In genomic region chr11:72333657-72334056, GRCh38 we compare ENCODE assay signal across 10 cellular contexts.
DNase-seq lines count a peak whose midpoint lies in the region; ATAC-seq, FAIRE-seq and TF ChIP-seq lines count a peak whose summit lies in the region.
"Had no signal": no experiment of that assay in that cellular context is flagged by ENCODE, and none has a peak within 500 bp of the region (broad histone marks: within the 10 kb centered on the region; RNA-seq: fewer than 3 reads in every experiment).

No MANE protein-coding gene starts in this region.

- CTCF ChIA-PET in AG04450 (lab: Charles Lee), result interaction anchor here (0.5 to 0.9 kb wide), 2 partner anchors 97 to 261 kb away, joined by 3 to 7 read pairs; no protein-coding TSS in a partner anchor
- CTCF ChIA-PET in activated CD8-positive, alpha-beta T cell treated with anti-CD3 and anti-CD28 coated beads, Interleukin-2, amount 10 ng/mL, durations not matched to agents 7 days and 5 days (lab: Charles Lee), result interaction anchor here (0.7 to 6.4 kb wide), 14 partner anchors 9 to 150 kb away, joined by 3 to 90 read pairs (median 6); partner anchors contain the start of gene CLPB

- H3K27me3 Mint-ChIP-seq in activated CD8-positive, alpha-beta T cell treated with anti-CD3 and anti-CD28 coated beads, Interleukin-2, amount 10 ng/mL, durations not matched to agents 7 days and 5 days (ENCODE audit: low read depth), result no peaks in the 10 kb centered on the region

- H3K4me3 ChIP-seq in AG04450 (ENCODE audit: low read depth, low read length), result no peak overlapping the region

- no peaks in the 10 kb centered on the region for H3K9me3 ChIP-seq in AG04450 (ENCODE audit: control insufficient read depth, insufficient read depth, low read length)

- H3K27me3 ChIP-seq in AG04450 (ENCODE audit: control insufficient read depth, insufficient read depth, low read length), result no peaks in the 10 kb centered on the region

- peaks cover 10% of the 10 kb centered on the region for H3K36me3 Mint-ChIP-seq in activated CD8-positive, alpha-beta T cell treated with anti-CD3 and anti-CD28 coated beads, Interleukin-2, amount 10 ng/mL, durations not matched to agents 7 days and 5 days (ENCODE audit: low read depth)

- H3K9me3 Mint-ChIP-seq in activated CD8-positive, alpha-beta T cell treated with anti-CD3 and anti-CD28 coated beads, Interleukin-2, amount 10 ng/mL, durations not matched to agents 7 days and 5 days (ENCODE audit: insufficient read depth), result no peaks in the 10 kb centered on the region

- H3K4me1 Mint-ChIP-seq in activated CD8-positive, alpha-beta T cell treated with anti-CD3 and anti-CD28 coated beads, Interleukin-2, amount 10 ng/mL, durations not matched to agents 7 days and 5 days (ENCODE audit: low read depth), result peaks cover 45% of the 10 kb centered on the region

- H3K27ac ChIP-seq in AG04450 (ENCODE audit: low read depth, low read length), result no peak overlapping the region

- peak overlapping the region; percentile 12 for H3K4me3 Mint-ChIP-seq in activated CD8-positive, alpha-beta T cell treated with anti-CD3 and anti-CD28 coated beads, Interleukin-2, amount 10 ng/mL, durations not matched to agents 7 days and 5 days

- peak; percentile 97 for ATAC-seq in activated CD8-positive, alpha-beta T cell treated with anti-CD3 and anti-CD28 coated beads, Interleukin-2, amount 10 ng/mL, durations not matched to agents 7 days and 5 days
- no peak for ATAC-seq in GM19023 (IDR thresholded peaks at IDR 0.05; ENCODE audit: unreplicated experiment)
- no peak for ATAC-seq in HG03097 (IDR thresholded peaks at IDR 0.05; ENCODE audit: low FRiP score, unreplicated experiment)

- peak overlapping the region; percentile 82 for H3K27ac Mint-ChIP-seq in activated CD8-positive, alpha-beta T cell treated with anti-CD3 and anti-CD28 coated beads, Interleukin-2, amount 10 ng/mL, durations not matched to agents 7 days and 5 days

- TF ChIP-seq CTCF in AG04450 (IDR thresholded peaks at IDR 0.05; ENCODE audit: low read depth, low read length), result peak; percentile 34

- DNase-seq in AG04450 (ENCODE audit: low read depth, low spot score) (no peak), Kasumi-1 (lab: John Stamatoyannopoulos, UW) (peak; percentile 97), iPS DF 4.7 (ENCODE audit: extremely low read depth, low spot score) (peak; percentile 41), frontal cortex (ENCODE audit: low spot score in 2 of 2) (no peak)
- DNase-seq in activated CD8-positive, alpha-beta T cell treated with anti-CD3 and anti-CD28 coated beads, Interleukin-2, amount 10 ng/mL, durations not matched to agents 7 days and 5 days, result peak; percentile 91
- no peak for DNase-seq in effector CD4-positive, alpha-beta T cell
- DNase-seq: DMS53, NCI-H1092 treated with DMSO at 0.1 percent for 48 hours had no signal

- POLR2A ChIA-PET in AG04450 (lab: Yijun Ruan, JAX), result no interaction called here
- POLR2A ChIA-PET in activated CD8-positive, alpha-beta T cell treated with anti-CD3 and anti-CD28 coated beads, Interleukin-2, amount 10 ng/mL, durations not matched to agents 7 days and 5 days (lab: Charles Lee), result interaction anchor here (0.6 to 1.3 kb wide), 2 partner anchors 25 to 98 kb away, joined by 3 read pairs; no protein-coding TSS in a partner anchor

- FAIRE-seq in frontal cortex (lab: Jason Lieb, UNC), result no peak

Comparison
In these comparisons a context has a peak if more than half of its experiments do, and no peak if none do; other contexts are left out.
1. DNase-seq: peak in Kasumi-1 (2 of 2), activated CD8-positive, alpha-beta T cell treated with anti-CD3 and anti-CD28 coated beads, Interleukin-2, amount 10 ng/mL, durations not matched to agents 7 days and 5 days (single experiment) and iPS DF 4.7 (single experiment); none in AG04450 (single experiment), frontal cortex (0 of 2) and effector CD4-positive, alpha-beta T cell (single experiment).